In the genomic region with DNA sequence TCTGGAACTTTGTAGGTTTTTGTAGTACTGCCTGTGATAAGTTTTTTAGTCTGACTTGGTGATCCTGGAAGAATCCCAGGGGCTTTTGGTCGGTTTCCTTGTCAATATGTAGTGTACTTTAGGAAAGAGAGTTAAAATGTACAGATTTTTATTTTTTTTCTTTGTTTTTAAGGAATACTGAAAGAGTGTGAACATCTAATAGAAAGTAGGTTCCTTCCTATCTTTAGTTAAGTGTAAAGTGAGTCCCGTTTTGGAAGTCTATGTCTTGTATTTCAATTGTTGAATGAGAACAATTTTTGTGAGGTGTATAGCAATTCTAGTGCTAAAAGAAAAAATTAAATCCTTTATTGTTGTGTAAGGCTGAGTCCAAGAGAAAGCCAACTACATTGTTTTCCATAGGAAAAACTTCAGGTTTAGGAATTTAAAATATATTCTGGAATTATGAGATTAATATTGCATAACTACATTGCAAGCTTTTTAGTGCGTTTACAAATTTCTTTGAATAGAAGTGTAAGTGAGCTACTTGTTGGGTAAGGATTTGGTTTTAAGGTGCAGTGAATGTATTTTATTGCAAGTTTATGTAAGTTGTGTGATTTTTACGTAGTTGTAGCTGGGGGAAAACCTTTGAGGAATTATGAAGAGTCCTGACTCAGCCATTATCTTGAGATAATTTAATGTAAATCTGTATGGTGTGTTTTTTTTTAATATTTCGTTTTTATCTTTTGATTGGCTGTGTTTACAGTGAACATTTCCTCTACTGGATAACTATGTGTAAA, we compare ENCODE assay signal across 8 cellular contexts. TPM values are rescaled to one million over a fixed set of nuclear protein-coding genes. Genes with fewer than 3 reads are reported as not detected.
DNase-seq lines count a peak whose midpoint lies in the region; ATAC-seq and TF ChIP-seq lines count a peak whose summit lies in the region.

No MANE protein-coding gene starts in this region.

- H3K36me3 Mint-ChIP-seq in chondrocyte (ENCODE audit: low read depth), result no peaks in the 10 kb centered on the region

- peak overlapping the region; percentile 63 for H3K4me2 ChIP-seq in KMS-11

- H3K9me3 ChIP-seq in muscle layer of colon (ENCODE audit: low read length), result no peaks in the 10 kb centered on the region

- CTCF ChIA-PET in AG04449 (lab: Yijun Ruan, JAX), result interaction anchor here (0.6 to 1.5 kb wide), 2 partner anchors 9 to 303 kb away, joined by 3 to 4 read pairs; no protein-coding TSS in a partner anchor

- peaks cover 59% of the 10 kb centered on the region for H3K79me2 ChIP-seq in KMS-11 (ENCODE audit: insufficient read depth, low read depth)

- peak overlapping the region; percentile 93 for H3K4me3 ChIP-seq in AG04449 (ENCODE audit: low read depth, low read length)
- H3K4me3 ChIP-seq in KMS-11 (IDR thresholded peaks at IDR 0.05; ENCODE audit: insufficient read depth, low read depth, low read length), result no peak overlapping the region
- peak overlapping the region; percentile 74 to 94 for H3K4me3 ChIP-seq in muscle layer of colon (ENCODE audit: low read depth in 1 of 2, low read length in 2 of 2)

- no peak overlapping the region for H2AFZ ChIP-seq in KMS-11 (ENCODE audit: low read depth)

- no peaks in the 10 kb centered on the region for H3K27me3 Mint-ChIP-seq in chondrocyte (ENCODE audit: low read depth)

- POLR2A ChIA-PET in AG04449 (lab: Yijun Ruan, JAX), result interaction anchor here (0.8 kb wide), 1 partner anchor 230 kb away, joined by 4 read pairs; no protein-coding TSS in a partner anchor

- H3K4me1 ChIP-seq in KMS-11 (ENCODE audit: low read depth, poor library complexity, severe bottlenecking) (peaks cover 48% of the 10 kb centered on the region), muscle layer of colon (ENCODE audit: insufficient read depth, low read length) (peaks cover 49% of the 10 kb centered on the region)

- H3K4me3 Mint-ChIP-seq in chondrocyte (ENCODE audit: unreplicated experiment), result peak overlapping the region; percentile 83

- peaks cover 26% of the 10 kb centered on the region for H3K4me1 Mint-ChIP-seq in chondrocyte (ENCODE audit: low read depth)

- no peaks in the 10 kb centered on the region for H3K27me3 ChIP-seq in KMS-11 (ENCODE audit: insufficient read depth, low read depth)
- no peaks in the 10 kb centered on the region for H3K27me3 ChIP-seq in muscle layer of colon (ENCODE audit: control insufficient read depth in 1 of 2, insufficient read depth in 2 of 2, low read length in 2 of 2)

- H3K9me3 Mint-ChIP-seq in chondrocyte (ENCODE audit: low read depth), result no peaks in the 10 kb centered on the region

- H3K27ac ChIP-seq in KMS-11 (peak overlapping the region; percentile 90), muscle layer of colon (ENCODE audit: low read depth, low read length) (peak overlapping the region; percentile 93)

- H3K36me3 ChIP-seq in KMS-11 (ENCODE audit: insufficient read depth) (no peaks in the 10 kb centered on the region), muscle layer of colon (ENCODE audit: insufficient read depth, low read length) (no peaks in the 10 kb centered on the region)

- peaks cover 46% of the 10 kb centered on the region for H4K20me1 ChIP-seq in KMS-11 (ENCODE audit: insufficient read depth)

- no peak for ATAC-seq in HG03097 (IDR thresholded peaks at IDR 0.05; ENCODE audit: low FRiP score, unreplicated experiment)

- DNase-seq in AG04449 (ENCODE audit: low read depth, low spot score) (no peak), chondrocyte (ENCODE audit: low spot score) (no peak), cerebellar nuclear complex (lab: John Stamatoyannopoulos, UW) (no peak), kidney glomerular epithelial cell (lab: John Stamatoyannopoulos, UW) (no peak), T-helper 9 cell (no peak)

- TF ChIP-seq CTCF in AG04449 (IDR thresholded peaks at IDR 0.05; ENCODE audit: insufficient read depth, low read length, missing control alignments) (no peak), KMS-11 (conservative IDR thresholded peaks at IDR 0.05; ENCODE audit: low read depth, low read length) (no peak), chondrocyte (IDR thresholded peaks at IDR 0.05) (no peak)

- peak overlapping the region; percentile 95 for H3K27ac Mint-ChIP-seq in chondrocyte (ENCODE audit: unreplicated experiment)

- H3K9ac ChIP-seq in KMS-11 (peak overlapping the region; percentile 84), muscle layer of colon (ENCODE audit: low read length) (peak overlapping the region; percentile 91)

RNA-seq across cellular contexts. Expression of a gene that starts 1.7 kb away (rescaled TPM):
- 125 to 143 TPM (median 141 TPM) in 3 replicates for total RNA-seq in chondrocyte

RNA-seq across cellular contexts. Expression of a gene that starts 29.7 kb away (rescaled TPM):
- 0.17 to 0.41 TPM (median 0.28 TPM) in 3 replicates for total RNA-seq in chondrocyte
